ENCODE assay signal across 27 cellular contexts in genomic region chr18:8359076-8359475, GRCh38.
A peak's percentile ranks its signal among the peaks of the same experiment; 100 is the strongest.
DNase-seq lines count a peak whose midpoint lies in the region; ATAC-seq and TF ChIP-seq lines count a peak whose summit lies in the region.
"Had no signal": no experiment of that assay in that cellular context is flagged by ENCODE, and none has a peak within 500 bp of the region (broad histone marks: within the 10 kb centered on the region; RNA-seq: fewer than 3 reads in every experiment).

No MANE protein-coding gene starts in this region.

- ATAC-seq in stimulated activated naive CD8-positive, alpha-beta T cell treated with anti-CD3 and anti-CD28 coated beads, Interleukin-15, amount 100 ng/mL, for 72 hours = no peak
- ATAC-seq in HG02981 (IDR thresholded peaks at IDR 0.05; ENCODE audit: unreplicated experiment) = no peak
- ATAC-seq: activated CD8-positive, alpha-beta T cell treated with anti-CD3 and anti-CD28 coated beads, Interleukin-2, amount 10 ng/mL, durations not matched to agents 7 days and 5 days; mucosa of descending colon; pancreas had no signal

- H3K4me3 ChIP-seq in epithelial cell of esophagus (ENCODE audit: low read length) = no peak overlapping the region
- H3K4me3 ChIP-seq: lung, mucosa of descending colon, pancreas, upper lobe of left lung had no signal

- H3K4me3 Mint-ChIP-seq in stimulated activated naive CD8-positive, alpha-beta T cell treated with anti-CD3 and anti-CD28 coated beads, Interleukin-15, amount 100 ng/mL, for 72 hours = no peak overlapping the region
- H3K4me3 Mint-ChIP-seq: activated CD8-positive, alpha-beta T cell treated with anti-CD3 and anti-CD28 coated beads, Interleukin-2, amount 10 ng/mL, durations not matched to agents 7 days and 5 days; activated naive CD4-positive, alpha-beta T cell treated with anti-CD3 and anti-CD28 coated beads, Interleukin-2, amount 50 U/mL, for 24 hours; nephron had no signal

- no peaks in the 10 kb centered on the region for H3K4me1 Mint-ChIP-seq in stimulated activated naive CD8-positive, alpha-beta T cell treated with anti-CD3 and anti-CD28 coated beads, Interleukin-15, amount 100 ng/mL, for 72 hours
- H3K4me1 Mint-ChIP-seq: activated naive CD4-positive, alpha-beta T cell treated with anti-CD3 and anti-CD28 coated beads, Interleukin-2, amount 50 U/mL, for 24 hours had no signal

- TF ChIP-seq CTCF in epithelial cell of esophagus (IDR thresholded peaks at IDR 0.05; ENCODE audit: insufficient read depth, low read depth, low read length, missing control alignments) = peak; percentile 18

- H3K9me3 Mint-ChIP-seq in stimulated activated naive CD8-positive, alpha-beta T cell treated with anti-CD3 and anti-CD28 coated beads, Interleukin-15, amount 100 ng/mL, for 72 hours = no peaks in the 10 kb centered on the region
- H3K9me3 Mint-ChIP-seq: activated naive CD4-positive, alpha-beta T cell treated with anti-CD3 and anti-CD28 coated beads, Interleukin-2, amount 50 U/mL, for 24 hours; activated T-helper 2 cell treated with anti-CD3 and anti-CD28 coated beads, Interferon-gamma antibody, Interleukin-2, Interleukin-4, amounts not matched to agents 10 μg/mL and 5 μg/mL and 100 μg/mL, durations not matched to agents 14 hours and 24 hours and 36 hours; nephron had no signal

- H3K27ac Mint-ChIP-seq in stimulated activated naive CD8-positive, alpha-beta T cell treated with anti-CD3 and anti-CD28 coated beads, Interleukin-15, amount 100 ng/mL, for 72 hours = no peak overlapping the region
- H3K27ac Mint-ChIP-seq: activated CD8-positive, alpha-beta T cell treated with anti-CD3 and anti-CD28 coated beads, Interleukin-2, amount 10 ng/mL, durations not matched to agents 7 days and 5 days; activated naive CD4-positive, alpha-beta T cell treated with anti-CD3 and anti-CD28 coated beads, Interleukin-2, amount 50 U/mL, for 24 hours; activated T-helper 2 cell treated with anti-CD3 and anti-CD28 coated beads, Interferon-gamma antibody, Interleukin-2, Interleukin-4, amounts not matched to agents 10 μg/mL and 5 μg/mL and 100 μg/mL, durations not matched to agents 14 hours and 24 hours and 36 hours; nephron had no signal

- H3K27me3 Mint-ChIP-seq in stimulated activated naive CD8-positive, alpha-beta T cell treated with anti-CD3 and anti-CD28 coated beads, Interleukin-15, amount 100 ng/mL, for 72 hours = peaks cover 7% of the 10 kb centered on the region

- DNase-seq in NCI-H345 (lab: John Stamatoyannopoulos, UW) (peak; percentile 18), NCI-H345 treated with DMSO at 0.1 percent for 48 hours (lab: John Stamatoyannopoulos, UW; ENCODE audit: unreplicated experiment) (no peak), NCI-H510A treated with DMSO at 0.1 percent for 48 hours (lab: John Stamatoyannopoulos, UW) (peak; percentile 81), epithelial cell of esophagus (ENCODE audit: low read depth) (no peak), DMS79 treated with DMSO at 0.1 percent for 48 hours (lab: John Stamatoyannopoulos, UW) (no peak), RKO (ENCODE audit: low spot score) (no peak)
- no peak for DNase-seq in stimulated activated naive CD8-positive, alpha-beta T cell treated with anti-CD3 and anti-CD28 coated beads, Interleukin-15, amount 100 ng/mL, for 72 hours
- DNase-seq: activated CD8-positive, alpha-beta T cell treated with anti-CD3 and anti-CD28 coated beads, Interleukin-2, amount 10 ng/mL, durations not matched to agents 7 days and 5 days; amygdala; Caco-2; glutamatergic neuron; GOT3; kidney; mucosa of descending colon; NCI-H1092 treated with DMSO at 0.1 percent for 48 hours; NCI-H2171 treated with DMSO at 0.1 percent for 48 hours; NCI-H82; pancreas; SK-N-SH; substantia nigra; T-helper 2 cell; upper lobe of left lung had no signal

Comparison
In these comparisons a context has a peak if more than half of its experiments do, and no peak if none do; other contexts are left out.
1. DNase-seq: peak in NCI-H345 (single experiment) and NCI-H510A treated with DMSO at 0.1 percent for 48 hours (single experiment); none in NCI-H345 treated with DMSO at 0.1 percent for 48 hours (single experiment), epithelial cell of esophagus (single experiment), stimulated activated naive CD8-positive, alpha-beta T cell treated with anti-CD3 and anti-CD28 coated beads, Interleukin-15, amount 100 ng/mL, for 72 hours (0 of 2), DMS79 treated with DMSO at 0.1 percent for 48 hours (single experiment) and RKO (single experiment).